In genomic region chr20:42844751-42845150, GRCh38 we compare ENCODE assay signal across 22 cellular contexts.
"Had no signal": no experiment of that assay in that cellular context is flagged by ENCODE, and none has a peak within 500 bp of the region (broad histone marks: within the 10 kb centered on the region; RNA-seq: fewer than 3 reads in every experiment).

No MANE protein-coding gene starts in this region.

- H3K4me3 ChIP-seq: colonic mucosa, coronary artery, dorsolateral prefrontal cortex, esophagus squamous epithelium, gastrocnemius medialis, gastroesophageal sphincter, heart left ventricle, heart right ventricle had no signal

- H3K36me3 ChIP-seq: colonic mucosa, esophagus squamous epithelium, gastrocnemius medialis, gastroesophageal sphincter, heart left ventricle, heart right ventricle had no signal

- H3K4me1 ChIP-seq: colonic mucosa, esophagus squamous epithelium, foreskin keratinocyte, gastrocnemius medialis, gastroesophageal sphincter, heart left ventricle, heart right ventricle had no signal

- DNase-seq: colonic mucosa; cortex of kidney; dermis blood vessel endothelial cell; dorsolateral prefrontal cortex; effector CD4-positive, alpha-beta T cell; effector CD8-positive, alpha-beta T cell; effector memory CD4-positive, alpha-beta T cell; effector memory CD8-positive, alpha-beta T cell; endodermal cell; erythroblast; esophagus squamous epithelium; foreskin fibroblast; foreskin keratinocyte; foreskin melanocyte; gastrocnemius medialis; glutamatergic neuron; head of caudate nucleus; heart left ventricle; heart right ventricle had no signal

- H3K27me3 ChIP-seq: colonic mucosa, esophagus squamous epithelium, foreskin keratinocyte, gastrocnemius medialis, gastroesophageal sphincter, heart left ventricle had no signal

- H3K9me3 ChIP-seq: colonic mucosa, esophagus squamous epithelium, gastrocnemius medialis, gastroesophageal sphincter, heart left ventricle had no signal

- H3K27ac ChIP-seq: colonic mucosa, coronary artery, dorsolateral prefrontal cortex, epithelial cell of prostate, esophagus squamous epithelium, foreskin keratinocyte, gastrocnemius medialis, gastroesophageal sphincter, heart left ventricle, heart right ventricle had no signal
